Comparison of ENCODE assay signal across 1 cellular context in the genomic region with DNA sequence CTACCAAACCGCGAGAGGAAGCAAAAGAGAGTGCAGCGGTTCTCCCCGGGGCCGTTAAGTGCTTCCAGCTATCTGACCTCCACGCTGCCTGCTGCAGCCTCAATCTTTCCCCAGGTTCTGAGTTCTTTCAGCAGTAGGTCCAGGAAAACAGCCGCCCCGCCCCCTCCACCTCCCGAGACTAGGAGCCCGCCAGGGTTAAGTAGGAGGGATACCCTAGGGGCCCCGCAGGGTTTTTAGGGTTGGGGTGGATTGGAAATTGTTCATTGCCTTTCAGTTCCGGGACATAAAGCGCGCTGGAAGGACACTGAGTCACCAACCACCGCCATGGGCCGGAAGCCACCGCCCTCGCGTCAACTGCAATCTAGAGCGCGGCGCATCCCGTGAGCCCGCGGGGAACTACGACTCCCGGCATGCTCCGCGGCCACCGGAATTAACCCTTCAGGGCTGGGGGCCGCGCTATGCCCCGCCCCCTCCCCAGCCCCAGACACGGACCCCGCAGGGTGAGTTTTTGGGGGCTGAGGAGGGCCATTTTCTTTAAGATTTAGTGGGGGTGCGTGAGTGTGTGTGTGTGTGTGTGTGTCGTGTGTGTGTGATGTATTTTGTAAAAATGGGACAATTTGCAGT.
A peak's percentile ranks its signal among the peaks of the same experiment; 100 is the strongest.
TF ChIP-seq lines count a peak whose summit lies in the region.

Gene MYL6B (plus strand): TSS at position 456 of the 624 bp plus-strand sequence. CDS start 1,332 bp downstream, outside the sequence.

TF ChIP-seq in HepG2, 621 proteins besides CTCF, POLR2A, EP300 and RAD21 (continued from another document and continues in another):
- TF ChIP-seq ARID4A (CRISPR knock-in tag; IDR thresholded peaks at IDR 0.05; ENCODE audit: borderline replicate concordance) (peak; percentile 77), EHMT2 (IDR thresholded peaks at IDR 0.05; ENCODE audit: borderline replicate concordance, low read depth, low read length) (no peak), NFYB (CRISPR knock-in tag; IDR thresholded peaks at IDR 0.05) (peak; percentile 41; the same call in 1 of the 2 replicates), MAZ (IDR thresholded peaks at IDR 0.05; ENCODE audit: borderline replicate concordance, low read depth, low read length) (peak; percentile 80; the same call in 1 of the 2 replicates), MAZ (CRISPR knock-in tag; IDR thresholded peaks at IDR 0.05; ENCODE audit: low read depth) (0 out of 2 replicates have a peak, but pooled peaks have one; percentile 58), GMEB1 (CRISPR knock-in tag; IDR thresholded peaks at IDR 0.05; ENCODE audit: borderline replicate concordance) (peak; percentile 86; the same call in 1 of the 2 replicates), HOXA3 (CRISPR knock-in tag; IDR thresholded peaks at IDR 0.05) (peak; percentile 92), GPN1 (CRISPR knock-in tag; IDR thresholded peaks at IDR 0.05; ENCODE audit: borderline replicate concordance) (no peak), PHF8 (CRISPR knock-in tag; IDR thresholded peaks at IDR 0.05) (peak; percentile 58), HMG20A (CRISPR knock-in tag; IDR thresholded peaks at IDR 0.05; ENCODE audit: borderline replicate concordance) (no peak), ZNF577 (CRISPR knock-in tag; IDR thresholded peaks at IDR 0.05; ENCODE audit: borderline replicate concordance, low read depth) (no peak), ZNF441 (CRISPR knock-in tag; IDR thresholded peaks at IDR 0.05; ENCODE audit: borderline replicate concordance) (no peak), PCBP1 (IDR thresholded peaks at IDR 0.05; ENCODE audit: borderline replicate concordance, low read depth, low read length) (peak; percentile 96), BHLHE40 (IDR thresholded peaks at IDR 0.05; ENCODE audit: low read length) (peak; percentile 82), ZSCAN30 (CRISPR knock-in tag; IDR thresholded peaks at IDR 0.05) (no peak), ZNF547 (CRISPR knock-in tag; IDR thresholded peaks at IDR 0.05) (no peak), ZNF232 (CRISPR knock-in tag; IDR thresholded peaks at IDR 0.05; ENCODE audit: borderline replicate concordance) (peak; percentile 54; the same call in 1 of the 2 replicates), MYC (CRISPR knock-in tag; IDR thresholded peaks at IDR 0.05; ENCODE audit: borderline replicate concordance) (peak; percentile 82; the same call in 1 of the 2 replicates), PAX8 (CRISPR knock-in tag; IDR thresholded peaks at IDR 0.05; ENCODE audit: borderline replicate concordance) (no peak), HOXD1 (CRISPR knock-in tag; IDR thresholded peaks at IDR 0.05) (0 out of 2 replicates have a peak, but pooled peaks have one; percentile 23), TSC22D2 (CRISPR knock-in tag; IDR thresholded peaks at IDR 0.05; ENCODE audit: borderline replicate concordance) (0 out of 2 replicates have a peak, but pooled peaks have one; percentile 27), FOXA3 (CRISPR knock-in tag; IDR thresholded peaks at IDR 0.05) (peak; percentile 38; the same call in 1 of the 2 replicates), ZNF207 (IDR thresholded peaks at IDR 0.05; ENCODE audit: borderline replicate concordance) (no peak), MLXIP (CRISPR knock-in tag; IDR thresholded peaks at IDR 0.05; ENCODE audit: borderline replicate concordance) (no peak), KAT2B (IDR thresholded peaks at IDR 0.05; ENCODE audit: borderline replicate concordance, low read depth, low read length) (no peak)
- TF ChIP-seq, protein P1, sequence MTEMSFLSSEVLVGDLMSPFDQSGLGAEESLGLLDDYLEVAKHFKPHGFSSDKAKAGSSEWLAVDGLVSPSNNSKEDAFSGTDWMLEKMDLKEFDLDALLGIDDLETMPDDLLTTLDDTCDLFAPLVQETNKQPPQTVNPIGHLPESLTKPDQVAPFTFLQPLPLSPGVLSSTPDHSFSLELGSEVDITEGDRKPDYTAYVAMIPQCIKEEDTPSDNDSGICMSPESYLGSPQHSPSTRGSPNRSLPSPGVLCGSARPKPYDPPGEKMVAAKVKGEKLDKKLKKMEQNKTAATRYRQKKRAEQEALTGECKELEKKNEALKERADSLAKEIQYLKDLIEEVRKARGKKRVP (CRISPR knock-in tag; IDR thresholded peaks at IDR 0.05) = peak in 1 of 2 experiments; percentile 5; a peak in 1 of 4 replicates
- TF ChIP-seq, protein P2, sequence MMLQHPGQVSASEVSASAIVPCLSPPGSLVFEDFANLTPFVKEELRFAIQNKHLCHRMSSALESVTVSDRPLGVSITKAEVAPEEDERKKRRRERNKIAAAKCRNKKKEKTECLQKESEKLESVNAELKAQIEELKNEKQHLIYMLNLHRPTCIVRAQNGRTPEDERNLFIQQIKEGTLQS (CRISPR knock-in tag; IDR thresholded peaks at IDR 0.05) = 0 out of 2 replicates have a peak, but pooled peaks have one; percentile 25
- TF ChIP-seq, protein P3, sequence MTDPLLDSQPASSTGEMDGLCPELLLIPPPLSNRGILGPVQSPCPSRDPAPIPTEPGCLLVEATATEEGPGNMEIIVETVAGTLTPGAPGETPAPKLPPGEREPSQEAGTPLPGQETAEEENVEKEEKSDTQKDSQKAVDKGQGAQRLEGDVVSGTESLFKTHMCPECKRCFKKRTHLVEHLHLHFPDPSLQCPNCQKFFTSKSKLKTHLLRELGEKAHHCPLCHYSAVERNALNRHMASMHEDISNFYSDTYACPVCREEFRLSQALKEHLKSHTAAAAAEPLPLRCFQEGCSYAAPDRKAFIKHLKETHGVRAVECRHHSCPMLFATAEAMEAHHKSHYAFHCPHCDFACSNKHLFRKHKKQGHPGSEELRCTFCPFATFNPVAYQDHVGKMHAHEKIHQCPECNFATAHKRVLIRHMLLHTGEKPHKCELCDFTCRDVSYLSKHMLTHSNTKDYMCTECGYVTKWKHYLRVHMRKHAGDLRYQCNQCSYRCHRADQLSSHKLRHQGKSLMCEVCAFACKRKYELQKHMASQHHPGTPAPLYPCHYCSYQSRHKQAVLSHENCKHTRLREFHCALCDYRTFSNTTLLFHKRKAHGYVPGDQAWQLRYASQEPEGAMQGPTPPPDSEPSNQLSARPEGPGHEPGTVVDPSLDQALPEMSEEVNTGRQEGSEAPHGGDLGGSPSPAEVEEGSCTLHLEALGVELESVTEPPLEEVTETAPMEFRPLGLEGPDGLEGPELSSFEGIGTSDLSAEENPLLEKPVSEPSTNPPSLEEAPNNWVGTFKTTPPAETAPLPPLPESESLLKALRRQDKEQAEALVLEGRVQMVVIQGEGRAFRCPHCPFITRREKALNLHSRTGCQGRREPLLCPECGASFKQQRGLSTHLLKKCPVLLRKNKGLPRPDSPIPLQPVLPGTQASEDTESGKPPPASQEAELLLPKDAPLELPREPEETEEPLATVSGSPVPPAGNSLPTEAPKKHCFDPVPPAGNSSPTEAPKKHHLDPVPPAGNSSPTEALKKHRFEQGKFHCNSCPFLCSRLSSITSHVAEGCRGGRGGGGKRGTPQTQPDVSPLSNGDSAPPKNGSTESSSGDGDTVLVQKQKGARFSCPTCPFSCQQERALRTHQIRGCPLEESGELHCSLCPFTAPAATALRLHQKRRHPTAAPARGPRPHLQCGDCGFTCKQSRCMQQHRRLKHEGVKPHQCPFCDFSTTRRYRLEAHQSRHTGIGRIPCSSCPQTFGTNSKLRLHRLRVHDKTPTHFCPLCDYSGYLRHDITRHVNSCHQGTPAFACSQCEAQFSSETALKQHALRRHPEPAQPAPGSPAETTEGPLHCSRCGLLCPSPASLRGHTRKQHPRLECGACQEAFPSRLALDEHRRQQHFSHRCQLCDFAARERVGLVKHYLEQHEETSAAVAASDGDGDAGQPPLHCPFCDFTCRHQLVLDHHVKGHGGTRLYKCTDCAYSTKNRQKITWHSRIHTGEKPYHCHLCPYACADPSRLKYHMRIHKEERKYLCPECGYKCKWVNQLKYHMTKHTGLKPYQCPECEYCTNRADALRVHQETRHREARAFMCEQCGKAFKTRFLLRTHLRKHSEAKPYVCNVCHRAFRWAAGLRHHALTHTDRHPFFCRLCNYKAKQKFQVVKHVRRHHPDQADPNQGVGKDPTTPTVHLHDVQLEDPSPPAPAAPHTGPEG (CRISPR knock-in tag; IDR thresholded peaks at IDR 0.05) = 0 out of 2 replicates have a peak, but pooled peaks have one; percentile 11
- TF ChIP-seq, protein P4, sequence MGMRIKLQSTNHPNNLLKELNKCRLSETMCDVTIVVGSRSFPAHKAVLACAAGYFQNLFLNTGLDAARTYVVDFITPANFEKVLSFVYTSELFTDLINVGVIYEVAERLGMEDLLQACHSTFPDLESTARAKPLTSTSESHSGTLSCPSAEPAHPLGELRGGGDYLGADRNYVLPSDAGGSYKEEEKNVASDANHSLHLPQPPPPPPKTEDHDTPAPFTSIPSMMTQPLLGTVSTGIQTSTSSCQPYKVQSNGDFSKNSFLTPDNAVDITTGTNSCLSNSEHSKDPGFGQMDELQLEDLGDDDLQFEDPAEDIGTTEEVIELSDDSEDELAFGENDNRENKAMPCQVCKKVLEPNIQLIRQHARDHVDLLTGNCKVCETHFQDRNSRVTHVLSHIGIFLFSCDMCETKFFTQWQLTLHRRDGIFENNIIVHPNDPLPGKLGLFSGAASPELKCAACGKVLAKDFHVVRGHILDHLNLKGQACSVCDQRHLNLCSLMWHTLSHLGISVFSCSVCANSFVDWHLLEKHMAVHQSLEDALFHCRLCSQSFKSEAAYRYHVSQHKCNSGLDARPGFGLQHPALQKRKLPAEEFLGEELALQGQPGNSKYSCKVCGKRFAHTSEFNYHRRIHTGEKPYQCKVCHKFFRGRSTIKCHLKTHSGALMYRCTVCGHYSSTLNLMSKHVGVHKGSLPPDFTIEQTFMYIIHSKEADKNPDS (CRISPR knock-in tag; IDR thresholded peaks at IDR 0.05) = no peak
- TF ChIP-seq, protein P5, sequence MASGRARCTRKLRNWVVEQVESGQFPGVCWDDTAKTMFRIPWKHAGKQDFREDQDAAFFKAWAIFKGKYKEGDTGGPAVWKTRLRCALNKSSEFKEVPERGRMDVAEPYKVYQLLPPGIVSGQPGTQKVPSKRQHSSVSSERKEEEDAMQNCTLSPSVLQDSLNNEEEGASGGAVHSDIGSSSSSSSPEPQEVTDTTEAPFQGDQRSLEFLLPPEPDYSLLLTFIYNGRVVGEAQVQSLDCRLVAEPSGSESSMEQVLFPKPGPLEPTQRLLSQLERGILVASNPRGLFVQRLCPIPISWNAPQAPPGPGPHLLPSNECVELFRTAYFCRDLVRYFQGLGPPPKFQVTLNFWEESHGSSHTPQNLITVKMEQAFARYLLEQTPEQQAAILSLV (CRISPR knock-in tag; IDR thresholded peaks at IDR 0.05; ENCODE audit: borderline replicate concordance) = no peak
